ENCODE assay signal across 28 cellular contexts in genomic region chr15:63373330-63373729, GRCh38. TPM values are rescaled to one million over a fixed set of nuclear protein-coding genes. Genes with fewer than 3 reads are reported as not detected.
DNase-seq lines count a peak whose midpoint lies in the region; ATAC-seq and TF ChIP-seq lines count a peak whose summit lies in the region.
"Had no signal": no experiment of that assay in that cellular context is flagged by ENCODE, and none has a peak within 500 bp of the region (broad histone marks: within the 10 kb centered on the region; RNA-seq: fewer than 3 reads in every experiment).

No MANE protein-coding gene starts in this region.

- no peaks in the 10 kb centered on the region for H3K9me3 ChIP-seq in breast epithelium
- H3K9me3 ChIP-seq in mesenchymal stem cell (ENCODE audit: control insufficient read depth, low read length), result no peaks in the 10 kb centered on the region
- H3K9me3 ChIP-seq in Caco-2, result no peaks in the 10 kb centered on the region
- H3K9me3 ChIP-seq: BE2C, body of pancreas, heart right ventricle, prostate gland, sigmoid colon had no signal

- H3K27ac Mint-ChIP-seq in MCF 10A (ENCODE audit: low read depth, unreplicated experiment) (no peak overlapping the region), Caco-2 (ENCODE audit: unreplicated experiment) (no peak overlapping the region)
- H3K27ac Mint-ChIP-seq: activated naive CD8-positive, alpha-beta T cell treated with anti-CD3 and anti-CD28 coated beads, Interleukin-2, amount 50 U/mL, for 24 hours; stimulated activated naive B cell treated with anti-CD40 and anti-IgM and Interleukin-4, amounts not matched to agents 10 μg/mL and 1 μg/mL and 100 μg/mL, for 72 hours; T-helper 2 cell treated with Interferon-gamma antibody and Interleukin-4, amounts not matched to agents 5 μg/mL and 100 μg/mL, for 36 hours had no signal

- H3K27ac ChIP-seq in breast epithelium, result peak overlapping the region; percentile 73 to 88
- peak overlapping the region; percentile 6 for H3K27ac ChIP-seq in caudate nucleus (ENCODE audit: low read depth, low read length)
- no peak overlapping the region for H3K27ac ChIP-seq in mesenchymal stem cell (ENCODE audit: low read length, poor library complexity, severe bottlenecking)
- H3K27ac ChIP-seq: HL-60, prostate gland had no signal

- no peak overlapping the region for H3K23ac ChIP-seq in mesenchymal stem cell (ENCODE audit: low read length in 2 of 2)

- H3K4me3 Mint-ChIP-seq in MCF 10A (ENCODE audit: unreplicated experiment), result no peak overlapping the region
- no peak overlapping the region for H3K4me3 Mint-ChIP-seq in Caco-2 (ENCODE audit: unreplicated experiment)
- H3K4me3 Mint-ChIP-seq: activated naive CD8-positive, alpha-beta T cell treated with anti-CD3 and anti-CD28 coated beads, Interleukin-2, amount 50 U/mL, for 24 hours; activated T-cell treated with anti-CD3 and anti-CD28 coated beads, Interleukin-2, amount 50 U/mL, for 24 hours; stimulated activated naive B cell treated with anti-CD40 and anti-IgM and Interleukin-4, amounts not matched to agents 10 μg/mL and 1 μg/mL and 100 μg/mL, for 72 hours; T-helper 2 cell treated with Interferon-gamma antibody and Interleukin-4, amounts not matched to agents 5 μg/mL and 100 μg/mL, for 36 hours had no signal

- peaks cover 21% of the 10 kb centered on the region for H3K36me3 Mint-ChIP-seq in MCF 10A (ENCODE audit: insufficient read depth, unreplicated experiment)
- no peaks in the 10 kb centered on the region for H3K36me3 Mint-ChIP-seq in Caco-2 (ENCODE audit: insufficient read depth, unreplicated experiment)
- H3K36me3 Mint-ChIP-seq: stimulated activated naive B cell treated with anti-CD40 and anti-IgM and Interleukin-4, amounts not matched to agents 10 μg/mL and 1 μg/mL and 100 μg/mL, for 72 hours had no signal

- intact Hi-C loops in breast epithelium (cut with DNase I; ENCODE audit: low total_unique reads) (no loop called here), MCF 10A (cut with micrococcal nuclease) (no loop called here), Caco-2 (cut with micrococcal nuclease; ENCODE audit: unreplicated experiment) (no loop called here)

- BruUV-seq in MCF 10A (replicated peaks; lab: Mats Ljungman, UMichigan) (no TSS peak), Caco-2 (replicated peaks; lab: Mats Ljungman, UMichigan) (no TSS peak)

- H2BK5ac ChIP-seq in mesenchymal stem cell (ENCODE audit: low read depth, low read length, poor library complexity, severe bottlenecking), result no peak overlapping the region

- no peak overlapping the region for H4K8ac ChIP-seq in mesenchymal stem cell (ENCODE audit: low read length)

- peaks cover 54% of the 10 kb centered on the region for H3K4me1 Mint-ChIP-seq in MCF 10A (ENCODE audit: insufficient read depth, unreplicated experiment)
- no peaks in the 10 kb centered on the region for H3K4me1 Mint-ChIP-seq in Caco-2 (ENCODE audit: low read depth, unreplicated experiment)

- no peaks in the 10 kb centered on the region for H3K27me3 ChIP-seq in breast epithelium
- no peaks in the 10 kb centered on the region for H3K27me3 ChIP-seq in mesenchymal stem cell (ENCODE audit: control insufficient read depth in 1 of 2, insufficient read depth in 1 of 2, low read length in 2 of 2)
- no peaks in the 10 kb centered on the region for H3K27me3 ChIP-seq in Caco-2 (replicated peaks; ENCODE audit: control insufficient read depth, insufficient read depth, low read length)
- H3K27me3 ChIP-seq: body of pancreas had no signal

- no peak overlapping the region for H2BK120ac ChIP-seq in mesenchymal stem cell (ENCODE audit: low read depth, low read length)

- H2BK12ac ChIP-seq in mesenchymal stem cell (ENCODE audit: low read length in 2 of 2), result peak overlapping the region; percentile 84 to 97

- peak overlapping the region in 1 of 2 experiments; percentile 47 for H3K4ac ChIP-seq in mesenchymal stem cell (ENCODE audit: low read depth in 1 of 2, low read length in 2 of 2)

- no peak overlapping the region for H2AFZ ChIP-seq in mesenchymal stem cell (ENCODE audit: low read depth, low read length)

- POLR2A ChIA-PET in MCF 10A (lab: Yijun Ruan, JAX) (interaction anchor here (1.5 to 2.5 kb wide), 6 partner anchors 12 to 217 kb away, joined by 4 to 23 read pairs (median 8); partner anchors contain the start of genes RPS27L and USP3), Caco-2 (lab: Charles Lee) (no interaction called here)

- no peak for TF ChIP-seq POLR2A in breast epithelium (IDR thresholded peaks at IDR 0.05)

- H3K79me1 ChIP-seq in mesenchymal stem cell (replicated peaks; ENCODE audit: low read length, poor library complexity, severe bottlenecking), result peaks cover 6% of the 10 kb centered on the region

- peaks cover 0 to 13% of the 10 kb centered on the region in 2 donors for H3K4me1 ChIP-seq in breast epithelium
- H3K4me1 ChIP-seq in mesenchymal stem cell (ENCODE audit: control insufficient read depth, insufficient read depth, low read depth, low read length), result peaks cover 32% of the 10 kb centered on the region
- no peaks in the 10 kb centered on the region for H3K4me1 ChIP-seq in Caco-2
- H3K4me1 ChIP-seq: BE2C had no signal

- H3K27me3 Mint-ChIP-seq in MCF 10A (ENCODE audit: insufficient read depth, unreplicated experiment), result no peaks in the 10 kb centered on the region
- peaks cover 3% of the 10 kb centered on the region for H3K27me3 Mint-ChIP-seq in Caco-2 (ENCODE audit: insufficient read depth, unreplicated experiment)

- H3K36me3 ChIP-seq in breast epithelium, result no peaks in the 10 kb centered on the region
- H3K36me3 ChIP-seq in mesenchymal stem cell (ENCODE audit: control insufficient read depth in 1 of 2, insufficient read depth in 2 of 2, low read depth in 1 of 2, low read length in 2 of 2), result peaks cover 0 to 29% of the 10 kb centered on the region in 2 experiments
- no peaks in the 10 kb centered on the region for H3K36me3 ChIP-seq in Caco-2 (ENCODE audit: control insufficient read depth, insufficient read depth, low read length)
- H3K36me3 ChIP-seq: BE2C, heart right ventricle, prostate gland, sigmoid colon had no signal

- H3K4me2 ChIP-seq in mesenchymal stem cell (ENCODE audit: low read length, poor library complexity, severe bottlenecking), result no peak overlapping the region

- WGBS in mesenchymal stem cell, result 97% methylated on average over 3 of the region's 3 CpGs

- H3K4me3 ChIP-seq in breast epithelium (no peak overlapping the region), mesenchymal stem cell (ENCODE audit: insufficient read depth in 1 of 2, low read depth in 1 of 2, low read length in 2 of 2) (no peak overlapping the region), Caco-2 (ENCODE audit: low read depth, low read length) (no peak overlapping the region)
- H3K4me3 ChIP-seq: body of pancreas, heart right ventricle, prostate gland, sigmoid colon had no signal

- DNase-seq in breast epithelium (ENCODE audit: low spot score in 2 of 2), result no peak
- DNase-seq in MCF 10A (ENCODE audit: unreplicated experiment), result no peak
- no peak for DNase-seq in caudate nucleus (lab: John Stamatoyannopoulos, UW)
- DNase-seq in mesenchymal stem cell, result no peak
- no peak for DNase-seq in Caco-2
- no peak for DNase-seq in omental fat pad (ENCODE audit: low spot score)
- DNase-seq: activated CD4-positive, alpha-beta T cell treated with anti-CD3 and anti-CD28 coated beads for 48 hours; activated gamma-delta T cell treated with Interleukin-2 at 50 U/mL for 16 hours; activated naive CD8-positive, alpha-beta T cell treated with anti-CD3 and anti-CD28 coated beads, Interleukin-2, amount 50 U/mL, for 24 hours; activated T-cell treated with anti-CD3 and anti-CD28 coated beads, Interleukin-2, amount 50 U/mL, for 24 hours; BE2C; body of pancreas; DMS79 treated with DMSO at 0.1 percent for 48 hours; heart right ventricle; Kasumi-1; left colon; mesendoderm; MV-4-11; NCI-H1694; NCI-H446 treated with DMSO at 0.1 percent for 48 hours; stimulated activated CD4-positive, alpha-beta T cell treated with anti-CD3 and anti-CD28 coated beads, Interleukin-15, amount 100 ng/mL, for 24 hours; stimulated activated naive B cell treated with anti-CD40 and anti-IgM and Interleukin-4, amounts not matched to agents 10 μg/mL and 1 μg/mL and 100 μg/mL, for 72 hours had no signal

- TF ChIP-seq CTCF in breast epithelium (IDR thresholded peaks at IDR 0.05), result no peak
- TF ChIP-seq CTCF in MCF 10A (IDR thresholded peaks at IDR 0.05; ENCODE audit: unreplicated experiment), result no peak
- no peak for TF ChIP-seq CTCF in Caco-2 (IDR thresholded peaks at IDR 0.05; ENCODE audit: insufficient read depth in 1 of 2, low read depth in 1 of 2, low read length in 1 of 2, severe bottlenecking in 1 of 2, unreplicated experiment in 1 of 2)
- TF ChIP-seq CTCF in omental fat pad (IDR thresholded peaks at IDR 0.05), result no peak

- peak overlapping the region; percentile 96 for H2AK5ac ChIP-seq in mesenchymal stem cell (ENCODE audit: low read length, severe bottlenecking)

- CTCF ChIA-PET in MCF 10A (lab: Yijun Ruan, JAX), result interaction anchor here (0.6 to 1.6 kb wide), 3 partner anchors 12 to 114 kb away, joined by 3 read pairs; no protein-coding TSS in a partner anchor
- CTCF ChIA-PET in Caco-2 (lab: Charles Lee), result no interaction called here

- ATAC-seq in HG03159 (IDR thresholded peaks at IDR 0.05; ENCODE audit: unreplicated experiment), result no peak
- ATAC-seq in omental fat pad (ENCODE audit: low FRiP score), result no peak
- ATAC-seq in HG03095 (IDR thresholded peaks at IDR 0.05; ENCODE audit: unreplicated experiment), result no peak
- ATAC-seq: activated naive CD8-positive, alpha-beta T cell treated with anti-CD3 and anti-CD28 coated beads, Interleukin-2, amount 50 U/mL, for 24 hours; body of pancreas; left colon; stimulated activated naive B cell treated with anti-CD40 and anti-IgM and Interleukin-4, amounts not matched to agents 10 μg/mL and 1 μg/mL and 100 μg/mL, for 72 hours had no signal

- no peak overlapping the region for H4K91ac ChIP-seq in mesenchymal stem cell (ENCODE audit: low read length)

- H3K14ac ChIP-seq in mesenchymal stem cell (ENCODE audit: low read length in 2 of 2), result no peak overlapping the region

- H2BK15ac ChIP-seq in mesenchymal stem cell (ENCODE audit: low read depth, poor library complexity, severe bottlenecking), result no peak overlapping the region

- H3K9ac ChIP-seq in mesenchymal stem cell (ENCODE audit: low read length), result peak overlapping the region; percentile 93

- H3K18ac ChIP-seq in mesenchymal stem cell (ENCODE audit: low read depth in 1 of 2, low read length in 2 of 2), result peak overlapping the region in 1 of 2 experiments; percentile 69

- H3K9me3 Mint-ChIP-seq in MCF 10A (ENCODE audit: unreplicated experiment) (no peaks in the 10 kb centered on the region), Caco-2 (ENCODE audit: unreplicated experiment) (no peaks in the 10 kb centered on the region)
- H3K9me3 Mint-ChIP-seq: activated naive CD8-positive, alpha-beta T cell treated with anti-CD3 and anti-CD28 coated beads, Interleukin-2, amount 50 U/mL, for 24 hours; activated T-cell treated with anti-CD3 and anti-CD28 coated beads, Interleukin-2, amount 50 U/mL, for 24 hours; stimulated activated naive B cell treated with anti-CD40 and anti-IgM and Interleukin-4, amounts not matched to agents 10 μg/mL and 1 μg/mL and 100 μg/mL, for 72 hours; T-helper 2 cell treated with Interferon-gamma antibody and Interleukin-4, amounts not matched to agents 5 μg/mL and 100 μg/mL, for 36 hours had no signal

RNA-seq across cellular contexts. Expression of gene CA12, which starts 8.3 kb away (rescaled TPM):
- 10 to 100 TPM; 11.7 to 64.5 (median 61.9) TPM for total RNA-seq in breast epithelium
- 19.6 and 20.3 TPM in 2 replicates for total RNA-seq in MCF 10A (2022)
- 4.9 TPM for polyA plus RNA-seq in mesenchymal stem cell (2013, experiment 1 of 2)
- 4.9 TPM for polyA plus RNA-seq in mesenchymal stem cell (2013, experiment 2 of 2)
- 1.0 and 1.3 TPM in 2 replicates for total RNA-seq in Caco-2 (2022)
- total RNA-seq in omental fat pad, result 10 to 100 TPM in 2 of 4 donors, 1 to 10 TPM in 1, under 1 TPM in 1; 0.75 to 27.1 (median 10.2) TPM
